In the genomic region with DNA sequence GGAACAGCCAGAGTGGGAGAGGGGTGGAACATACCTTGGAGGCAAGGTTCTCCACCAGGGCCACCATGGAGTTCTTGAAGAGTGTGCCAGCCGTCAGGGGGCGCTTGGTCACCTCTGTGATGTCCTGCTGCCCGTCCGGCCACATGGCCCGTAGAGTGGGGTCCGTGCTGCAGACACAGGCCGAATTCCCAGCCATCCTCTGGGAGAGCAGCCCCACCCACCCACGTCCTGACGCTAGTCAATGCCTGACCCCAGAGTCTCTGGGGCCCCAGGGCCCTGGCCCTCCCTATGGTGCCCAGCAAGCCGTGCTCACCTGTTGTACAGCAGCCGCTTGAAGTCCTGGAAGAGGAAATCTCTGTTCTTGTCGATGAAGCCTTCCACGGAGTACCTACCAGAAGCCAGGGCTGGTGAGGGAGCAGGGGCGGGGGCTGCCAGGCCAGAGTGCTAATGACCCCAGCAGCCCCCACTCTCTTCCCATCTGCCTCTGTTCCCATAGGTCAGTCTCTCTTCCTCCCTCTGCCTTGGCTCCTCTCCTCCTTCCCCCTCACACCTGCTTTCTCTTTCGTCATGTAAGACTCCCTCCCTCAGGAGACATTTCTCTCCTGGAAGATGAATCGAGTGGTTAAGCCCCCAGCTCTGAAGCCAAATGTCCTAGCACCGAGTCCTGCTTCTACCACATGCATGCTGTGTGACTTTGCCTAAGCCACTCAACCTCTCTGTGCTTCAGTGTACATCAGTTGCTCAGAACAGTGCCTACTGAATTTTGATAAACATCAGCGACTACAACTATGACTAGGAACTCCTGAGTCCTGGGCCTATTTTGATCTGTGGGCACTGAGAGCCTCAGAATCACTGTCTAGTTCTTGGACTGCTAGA, we compare ENCODE assay signal across 1 cellular context.
TF ChIP-seq lines count a peak whose summit lies in the region.

No MANE protein-coding gene starts in this region.

TF ChIP-seq in K562, 482 proteins besides CTCF, POLR2A, EP300 and RAD21 (continued from another document and continues in another):
- TF ChIP-seq, protein P1, sequence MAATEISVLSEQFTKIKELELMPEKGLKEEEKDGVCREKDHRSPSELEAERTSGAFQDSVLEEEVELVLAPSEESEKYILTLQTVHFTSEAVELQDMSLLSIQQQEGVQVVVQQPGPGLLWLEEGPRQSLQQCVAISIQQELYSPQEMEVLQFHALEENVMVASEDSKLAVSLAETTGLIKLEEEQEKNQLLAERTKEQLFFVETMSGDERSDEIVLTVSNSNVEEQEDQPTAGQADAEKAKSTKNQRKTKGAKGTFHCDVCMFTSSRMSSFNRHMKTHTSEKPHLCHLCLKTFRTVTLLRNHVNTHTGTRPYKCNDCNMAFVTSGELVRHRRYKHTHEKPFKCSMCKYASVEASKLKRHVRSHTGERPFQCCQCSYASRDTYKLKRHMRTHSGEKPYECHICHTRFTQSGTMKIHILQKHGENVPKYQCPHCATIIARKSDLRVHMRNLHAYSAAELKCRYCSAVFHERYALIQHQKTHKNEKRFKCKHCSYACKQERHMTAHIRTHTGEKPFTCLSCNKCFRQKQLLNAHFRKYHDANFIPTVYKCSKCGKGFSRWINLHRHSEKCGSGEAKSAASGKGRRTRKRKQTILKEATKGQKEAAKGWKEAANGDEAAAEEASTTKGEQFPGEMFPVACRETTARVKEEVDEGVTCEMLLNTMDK (IDR thresholded peaks at IDR 0.05; ENCODE audit: borderline replicate concordance, insufficient read depth, low read depth, low read length, poor library complexity, severe bottlenecking), result peak; percentile 44
- TF ChIP-seq PTTG1 (tag; IDR thresholded peaks at IDR 0.05; ENCODE audit: low read depth), result no peak
- no peak for TF ChIP-seq ZNF436 (CRISPR knock-in tag; IDR thresholded peaks at IDR 0.05)
- peak; percentile 99 for TF ChIP-seq BCOR (IDR thresholded peaks at IDR 0.05)
- no peak for TF ChIP-seq HMGN3 (IDR thresholded peaks at IDR 0.05; ENCODE audit: borderline replicate concordance, extremely low read depth, insufficient read length, low read depth, low read length)
- TF ChIP-seq ESRRA (IDR thresholded peaks at IDR 0.05; ENCODE audit: borderline replicate concordance, low read depth), result no peak
- no peak for TF ChIP-seq CXXC5 (CRISPR knock-in tag; IDR thresholded peaks at IDR 0.05)
- no peak for TF ChIP-seq HDAC3 (IDR thresholded peaks at IDR 0.05; ENCODE audit: borderline replicate concordance, partially characterized antibody)
- TF ChIP-seq ZNF79 (CRISPR knock-in tag; IDR thresholded peaks at IDR 0.05; ENCODE audit: low read depth), result no peak
- 0 out of 2 replicates have a peak, but pooled peaks have one; percentile 5 for TF ChIP-seq JUND (IDR thresholded peaks at IDR 0.05; ENCODE audit: borderline replicate concordance, low read depth, low read length)
- no peak for TF ChIP-seq JUND (tag; IDR thresholded peaks at IDR 0.05; ENCODE audit: borderline replicate concordance, low read depth, low read length)
- TF ChIP-seq FOSL1 (tag; conservative IDR thresholded peaks at IDR 0.05), result no peak
- TF ChIP-seq ZNF165 (CRISPR knock-in tag; IDR thresholded peaks at IDR 0.05; ENCODE audit: borderline replicate concordance), result no peak
- TF ChIP-seq, protein P2, sequence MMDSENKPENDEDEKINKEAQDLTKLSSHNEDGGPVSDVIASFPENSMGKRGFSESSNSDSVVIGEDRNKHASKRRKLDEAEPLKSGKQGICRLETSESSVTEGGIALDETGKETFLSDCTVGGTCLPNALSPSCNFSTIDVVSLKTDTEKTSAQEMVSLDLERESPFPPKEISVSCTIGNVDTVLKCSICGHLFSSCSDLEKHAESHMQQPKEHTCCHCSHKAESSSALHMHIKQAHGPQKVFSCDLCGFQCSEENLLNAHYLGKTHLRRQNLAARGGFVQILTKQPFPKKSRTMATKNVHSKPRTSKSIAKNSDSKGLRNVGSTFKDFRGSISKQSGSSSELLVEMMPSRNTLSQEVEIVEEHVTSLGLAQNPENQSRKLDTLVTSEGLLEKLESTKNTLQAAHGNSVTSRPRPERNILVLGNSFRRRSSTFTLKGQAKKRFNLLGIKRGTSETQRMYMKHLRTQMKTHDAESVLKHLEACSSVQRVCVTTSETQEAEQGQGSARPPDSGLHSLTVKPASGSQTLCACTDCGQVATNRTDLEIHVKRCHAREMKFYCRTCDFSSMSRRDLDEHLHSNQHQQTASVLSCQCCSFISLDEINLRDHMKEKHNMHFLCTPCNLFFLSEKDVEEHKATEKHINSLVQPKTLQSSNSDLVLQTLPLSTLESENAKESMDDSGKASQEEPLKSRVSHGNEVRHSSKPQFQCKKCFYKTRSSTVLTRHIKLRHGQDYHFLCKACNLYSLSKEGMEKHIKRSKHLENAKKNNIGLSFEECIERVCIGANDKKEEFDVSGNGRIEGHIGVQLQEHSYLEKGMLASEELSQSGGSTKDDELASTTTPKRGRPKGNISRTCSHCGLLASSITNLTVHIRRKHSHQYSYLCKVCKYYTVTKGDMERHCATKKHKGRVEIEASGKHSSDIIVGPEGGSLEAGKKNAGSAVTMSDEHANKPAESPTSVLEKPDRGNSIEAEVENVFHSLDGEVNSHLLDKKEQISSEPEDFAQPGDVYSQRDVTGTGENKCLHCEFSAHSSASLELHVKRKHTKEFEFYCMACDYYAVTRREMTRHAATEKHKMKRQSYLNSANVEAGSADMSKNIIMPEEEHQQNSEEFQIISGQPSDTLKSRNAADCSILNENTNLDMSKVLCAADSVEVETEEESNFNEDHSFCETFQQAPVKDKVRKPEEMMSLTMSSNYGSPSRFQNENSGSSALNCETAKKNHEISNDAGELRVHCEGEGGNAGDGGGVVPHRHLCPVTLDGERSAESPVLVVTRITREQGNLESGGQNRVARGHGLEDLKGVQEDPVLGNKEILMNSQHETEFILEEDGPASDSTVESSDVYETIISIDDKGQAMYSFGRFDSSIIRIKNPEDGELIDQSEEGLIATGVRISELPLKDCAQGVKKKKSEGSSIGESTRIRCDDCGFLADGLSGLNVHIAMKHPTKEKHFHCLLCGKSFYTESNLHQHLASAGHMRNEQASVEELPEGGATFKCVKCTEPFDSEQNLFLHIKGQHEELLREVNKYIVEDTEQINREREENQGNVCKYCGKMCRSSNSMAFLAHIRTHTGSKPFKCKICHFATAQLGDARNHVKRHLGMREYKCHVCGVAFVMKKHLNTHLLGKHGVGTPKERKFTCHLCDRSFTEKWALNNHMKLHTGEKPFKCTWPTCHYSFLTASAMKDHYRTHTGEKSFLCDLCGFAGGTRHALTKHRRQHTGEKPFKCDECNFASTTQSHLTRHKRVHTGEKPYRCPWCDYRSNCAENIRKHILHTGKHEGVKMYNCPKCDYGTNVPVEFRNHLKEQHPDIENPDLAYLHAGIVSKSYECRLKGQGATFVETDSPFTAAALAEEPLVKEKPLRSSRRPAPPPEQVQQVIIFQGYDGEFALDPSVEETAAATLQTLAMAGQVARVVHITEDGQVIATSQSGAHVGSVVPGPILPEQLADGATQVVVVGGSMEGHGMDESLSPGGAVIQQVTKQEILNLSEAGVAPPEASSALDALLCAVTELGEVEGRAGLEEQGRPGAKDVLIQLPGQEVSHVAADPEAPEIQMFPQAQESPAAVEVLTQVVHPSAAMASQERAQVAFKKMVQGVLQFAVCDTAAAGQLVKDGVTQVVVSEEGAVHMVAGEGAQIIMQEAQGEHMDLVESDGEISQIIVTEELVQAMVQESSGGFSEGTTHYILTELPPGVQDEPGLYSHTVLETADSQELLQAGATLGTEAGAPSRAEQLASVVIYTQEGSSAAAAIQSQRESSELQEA (IDR thresholded peaks at IDR 0.05; ENCODE audit: low read depth), result no peak
- no peak for TF ChIP-seq KDM4B (IDR thresholded peaks at IDR 0.05; ENCODE audit: borderline replicate concordance in 2 of 2, low read depth in 1 of 2)
- TF ChIP-seq MED1 (CRISPR knock-in tag; IDR thresholded peaks at IDR 0.05; ENCODE audit: borderline replicate concordance), result no peak
- TF ChIP-seq NR3C1 (CRISPR knock-in tag; IDR thresholded peaks at IDR 0.05), result no peak
- TF ChIP-seq, protein P3, sequence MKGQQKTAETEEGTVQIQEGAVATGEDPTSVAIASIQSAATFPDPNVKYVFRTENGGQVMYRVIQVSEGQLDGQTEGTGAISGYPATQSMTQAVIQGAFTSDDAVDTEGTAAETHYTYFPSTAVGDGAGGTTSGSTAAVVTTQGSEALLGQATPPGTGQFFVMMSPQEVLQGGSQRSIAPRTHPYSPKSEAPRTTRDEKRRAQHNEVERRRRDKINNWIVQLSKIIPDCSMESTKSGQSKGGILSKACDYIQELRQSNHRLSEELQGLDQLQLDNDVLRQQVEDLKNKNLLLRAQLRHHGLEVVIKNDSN (CRISPR knock-in tag; IDR thresholded peaks at IDR 0.05), result no peak; the same call in 1 of the 2 replicates
- peak; percentile 90 for TF ChIP-seq BRD9 (IDR thresholded peaks at IDR 0.05; ENCODE audit: low read depth, partially characterized antibody)
- TF ChIP-seq, protein P4, sequence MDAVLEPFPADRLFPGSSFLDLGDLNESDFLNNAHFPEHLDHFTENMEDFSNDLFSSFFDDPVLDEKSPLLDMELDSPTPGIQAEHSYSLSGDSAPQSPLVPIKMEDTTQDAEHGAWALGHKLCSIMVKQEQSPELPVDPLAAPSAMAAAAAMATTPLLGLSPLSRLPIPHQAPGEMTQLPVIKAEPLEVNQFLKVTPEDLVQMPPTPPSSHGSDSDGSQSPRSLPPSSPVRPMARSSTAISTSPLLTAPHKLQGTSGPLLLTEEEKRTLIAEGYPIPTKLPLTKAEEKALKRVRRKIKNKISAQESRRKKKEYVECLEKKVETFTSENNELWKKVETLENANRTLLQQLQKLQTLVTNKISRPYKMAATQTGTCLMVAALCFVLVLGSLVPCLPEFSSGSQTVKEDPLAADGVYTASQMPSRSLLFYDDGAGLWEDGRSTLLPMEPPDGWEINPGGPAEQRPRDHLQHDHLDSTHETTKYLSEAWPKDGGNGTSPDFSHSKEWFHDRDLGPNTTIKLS (IDR thresholded peaks at IDR 0.05; ENCODE audit: borderline replicate concordance, low read depth), result no peak
- peak; percentile 95 for TF ChIP-seq ZFP36 (IDR thresholded peaks at IDR 0.05; ENCODE audit: low read depth, low read length, partially characterized antibody)
- TF ChIP-seq EZH2 (IDR thresholded peaks at IDR 0.05; ENCODE audit: borderline replicate concordance, low read depth, low read length), result no peak
- TF ChIP-seq TAF15 (IDR thresholded peaks at IDR 0.05; ENCODE audit: low read depth, low read length), result no peak
- no peak for TF ChIP-seq ZNF764 (CRISPR knock-in tag; IDR thresholded peaks at IDR 0.05; ENCODE audit: low read depth)
- TF ChIP-seq, protein P5, sequence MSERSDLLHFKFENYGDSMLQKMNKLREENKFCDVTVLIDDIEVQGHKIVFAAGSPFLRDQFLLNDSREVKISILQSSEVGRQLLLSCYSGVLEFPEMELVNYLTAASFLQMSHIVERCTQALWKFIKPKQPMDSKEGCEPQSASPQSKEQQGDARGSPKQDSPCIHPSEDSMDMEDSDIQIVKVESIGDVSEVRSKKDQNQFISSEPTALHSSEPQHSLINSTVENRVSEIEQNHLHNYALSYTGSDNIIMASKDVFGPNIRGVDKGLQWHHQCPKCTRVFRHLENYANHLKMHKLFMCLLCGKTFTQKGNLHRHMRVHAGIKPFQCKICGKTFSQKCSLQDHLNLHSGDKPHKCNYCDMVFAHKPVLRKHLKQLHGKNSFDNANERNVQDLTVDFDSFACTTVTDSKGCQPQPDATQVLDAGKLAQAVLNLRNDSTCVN (CRISPR knock-in tag; IDR thresholded peaks at IDR 0.05), result no peak
- TF ChIP-seq ZNF23 (CRISPR knock-in tag; IDR thresholded peaks at IDR 0.05), result no peak
- no peak for TF ChIP-seq SMARCA4 (IDR thresholded peaks at IDR 0.05)
- no peak for TF ChIP-seq JUN (IDR thresholded peaks at IDR 0.05; ENCODE audit: borderline replicate concordance, low read depth, low read length)
- TF ChIP-seq JUN (CRISPR knock-in tag; IDR thresholded peaks at IDR 0.05; ENCODE audit: borderline replicate concordance), result no peak
- TF ChIP-seq HLTF (IDR thresholded peaks at IDR 0.05), result no peak
- TF ChIP-seq HMG20B (CRISPR knock-in tag; IDR thresholded peaks at IDR 0.05), result no peak
- TF ChIP-seq ZNF347 (CRISPR knock-in tag; IDR thresholded peaks at IDR 0.05; ENCODE audit: low read depth), result no peak
- no peak for TF ChIP-seq ZNF586 (CRISPR knock-in tag; conservative IDR thresholded peaks at IDR 0.05)
- no peak for TF ChIP-seq JUNB (CRISPR knock-in tag; conservative IDR thresholded peaks at IDR 0.05)
- TF ChIP-seq DACH1 (IDR thresholded peaks at IDR 0.05; ENCODE audit: partially characterized antibody), result no peak
- TF ChIP-seq ELF1 (tag; IDR thresholded peaks at IDR 0.05), result no peak
